ENCODE assay signal across 24 cellular contexts in the genomic region with DNA sequence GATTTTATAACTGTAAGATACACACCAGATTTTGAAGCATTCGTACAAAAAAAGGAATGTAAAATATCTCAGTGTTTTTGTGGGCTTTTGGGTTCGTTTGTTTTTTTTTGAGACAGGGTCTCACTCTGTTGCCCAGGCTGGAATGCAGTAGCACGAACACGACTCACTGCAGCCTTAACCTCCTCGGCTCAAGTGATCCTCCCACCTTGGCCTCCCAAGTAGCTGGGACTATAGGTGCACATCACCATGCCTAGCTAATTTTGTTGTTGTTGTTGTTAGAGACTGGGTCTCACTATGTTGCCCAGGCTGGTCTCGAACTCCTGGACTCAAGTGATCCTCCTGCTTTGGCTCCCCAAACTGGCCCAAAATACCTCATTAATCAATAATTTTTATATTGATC.
"Had no signal": no experiment of that assay in that cellular context is flagged by ENCODE, and none has a peak within 500 bp of the region (broad histone marks: within the 10 kb centered on the region; RNA-seq: fewer than 3 reads in every experiment).

No MANE protein-coding gene starts in this region.

- H3K4me3 Mint-ChIP-seq: natural killer cell; neural crest cell; stimulated activated memory B cell treated with anti-CD40 and anti-IgM and Interleukin-4, amounts not matched to agents 10 μg/mL and 1 μg/mL and 100 μg/mL, for 72 hours; stimulated activated naive CD8-positive, alpha-beta T cell treated with anti-CD3 and anti-CD28 coated beads, Interleukin-15, amount 100 ng/mL, for 72 hours had no signal

- H3K4me3 ChIP-seq: dorsolateral prefrontal cortex, hepatocyte, lung, pancreas, smooth muscle cell, testis, tibial nerve, upper lobe of right lung, vagina had no signal

- H3K27ac Mint-ChIP-seq: natural killer cell; progenitor cell of endocrine pancreas; stimulated activated naive CD8-positive, alpha-beta T cell treated with anti-CD3 and anti-CD28 coated beads, Interleukin-15, amount 100 ng/mL, for 72 hours had no signal

- H3K36me3 Mint-ChIP-seq: natural killer cell; stimulated activated memory B cell treated with anti-CD40 and anti-IgM and Interleukin-4, amounts not matched to agents 10 μg/mL and 1 μg/mL and 100 μg/mL, for 72 hours had no signal

- ATAC-seq: left colon; left ventricle myocardium superior; natural killer cell; pancreas; right cardiac atrium; stimulated activated memory B cell treated with anti-CD40 and anti-IgM and Interleukin-4, amounts not matched to agents 10 μg/mL and 1 μg/mL and 100 μg/mL, for 72 hours; stimulated activated naive CD8-positive, alpha-beta T cell treated with anti-CD3 and anti-CD28 coated beads, Interleukin-15, amount 100 ng/mL, for 72 hours; upper lobe of right lung had no signal

- DNase-seq: cortex of kidney; dorsolateral prefrontal cortex; effector CD8-positive, alpha-beta T cell; foreskin melanocyte; head of caudate nucleus; left colon; left ventricle myocardium superior; mesenchymal stem cell; natural killer cell; occipital lobe; pancreas; right cardiac atrium; stimulated activated CD4-positive, alpha-beta T cell treated with anti-CD3 and anti-CD28 coated beads, Interleukin-4, amount 100 ng/mL, for 1 hour; stimulated activated naive CD8-positive, alpha-beta T cell treated with anti-CD3 and anti-CD28 coated beads, Interleukin-15, amount 100 ng/mL, for 72 hours; testis; upper lobe of right lung had no signal

- H3K4me1 Mint-ChIP-seq: neural crest cell had no signal

- H3K4me1 ChIP-seq: pancreas, testis, tibial nerve, upper lobe of right lung had no signal

- H3K27me3 Mint-ChIP-seq: progenitor cell of endocrine pancreas; stimulated activated memory B cell treated with anti-CD40 and anti-IgM and Interleukin-4, amounts not matched to agents 10 μg/mL and 1 μg/mL and 100 μg/mL, for 72 hours; stimulated activated naive CD8-positive, alpha-beta T cell treated with anti-CD3 and anti-CD28 coated beads, Interleukin-15, amount 100 ng/mL, for 72 hours had no signal

- H3K27me3 ChIP-seq: dorsolateral prefrontal cortex, hepatocyte, pancreas, testis, tibial nerve, upper lobe of right lung, vagina had no signal

- H3K36me3 ChIP-seq: pancreas, tibial nerve, upper lobe of right lung, vagina had no signal

- H3K9me3 Mint-ChIP-seq: natural killer cell; neural crest cell; stimulated activated memory B cell treated with anti-CD40 and anti-IgM and Interleukin-4, amounts not matched to agents 10 μg/mL and 1 μg/mL and 100 μg/mL, for 72 hours; stimulated activated naive CD8-positive, alpha-beta T cell treated with anti-CD3 and anti-CD28 coated beads, Interleukin-15, amount 100 ng/mL, for 72 hours had no signal

- H3K9me3 ChIP-seq: pancreas, testis, tibial nerve, upper lobe of right lung, vagina had no signal

- H3K27ac ChIP-seq: dorsolateral prefrontal cortex, hepatocyte, pancreas, testis, tibial nerve, upper lobe of right lung, vagina had no signal

- FAIRE-seq: pancreas had no signal
